ENCODE assay signal across 1 cellular context in the genomic region with DNA sequence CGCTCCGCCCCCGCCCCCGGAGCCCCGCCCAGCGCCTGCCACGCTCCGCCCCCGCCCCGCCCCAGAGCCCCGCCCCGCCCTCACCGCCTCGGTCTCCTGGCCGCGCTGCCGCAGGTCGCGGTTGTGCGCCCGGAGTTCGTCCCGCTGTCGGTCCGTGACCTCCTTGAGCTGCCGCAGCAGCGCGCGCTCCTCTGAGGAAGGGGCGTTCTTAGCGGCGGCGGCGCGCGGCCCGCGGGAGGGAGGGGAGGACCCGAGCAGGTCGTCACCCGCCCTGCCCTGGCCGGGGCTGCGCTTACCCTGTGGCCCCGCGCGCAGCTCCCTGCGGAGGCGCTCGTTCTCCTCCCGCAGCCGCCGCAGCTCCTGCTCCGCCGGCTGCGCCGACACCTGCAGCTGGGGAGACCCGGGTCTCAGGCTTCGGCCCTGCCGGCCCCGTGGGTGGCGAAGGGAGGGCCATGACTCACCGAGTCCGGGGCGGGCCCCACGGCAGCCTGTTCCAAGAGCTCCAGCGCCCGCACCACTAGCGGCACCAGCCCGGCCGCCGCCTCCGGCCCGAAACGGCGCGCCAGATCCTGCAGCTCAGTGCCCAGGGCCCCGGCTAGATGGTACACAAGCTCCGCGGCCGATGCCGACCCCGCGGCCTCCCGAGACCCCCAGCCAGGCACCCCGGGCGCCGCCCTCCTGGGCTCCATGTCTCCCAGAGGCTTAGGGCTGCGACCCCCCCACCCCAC.
TF ChIP-seq lines count a peak whose summit lies in the region.

No MANE protein-coding gene starts in this region.

TF ChIP-seq in HepG2, 621 proteins besides CTCF, POLR2A, EP300 and RAD21 (continued from another document and continues in another):
- no peak for TF ChIP-seq MNT (IDR thresholded peaks at IDR 0.05)
- peak; percentile 9; the same call in 1 of the 2 replicates for TF ChIP-seq PHF21A (CRISPR knock-in tag; IDR thresholded peaks at IDR 0.05)
- no peak for TF ChIP-seq MAFF (IDR thresholded peaks at IDR 0.05; ENCODE audit: low read depth, low read length)
- TF ChIP-seq EEA1 (CRISPR knock-in tag; IDR thresholded peaks at IDR 0.05; ENCODE audit: borderline replicate concordance), result no peak
- TF ChIP-seq, protein P1, sequence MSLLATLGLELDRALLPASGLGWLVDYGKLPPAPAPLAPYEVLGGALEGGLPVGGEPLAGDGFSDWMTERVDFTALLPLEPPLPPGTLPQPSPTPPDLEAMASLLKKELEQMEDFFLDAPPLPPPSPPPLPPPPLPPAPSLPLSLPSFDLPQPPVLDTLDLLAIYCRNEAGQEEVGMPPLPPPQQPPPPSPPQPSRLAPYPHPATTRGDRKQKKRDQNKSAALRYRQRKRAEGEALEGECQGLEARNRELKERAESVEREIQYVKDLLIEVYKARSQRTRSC (CRISPR knock-in tag; IDR thresholded peaks at IDR 0.05; ENCODE audit: low read depth), result no peak
- no peak for TF ChIP-seq NBN (conservative IDR thresholded peaks at IDR 0.05)
- no peak for TF ChIP-seq SATB2 (CRISPR knock-in tag; IDR thresholded peaks at IDR 0.05)
- TF ChIP-seq, protein P2, sequence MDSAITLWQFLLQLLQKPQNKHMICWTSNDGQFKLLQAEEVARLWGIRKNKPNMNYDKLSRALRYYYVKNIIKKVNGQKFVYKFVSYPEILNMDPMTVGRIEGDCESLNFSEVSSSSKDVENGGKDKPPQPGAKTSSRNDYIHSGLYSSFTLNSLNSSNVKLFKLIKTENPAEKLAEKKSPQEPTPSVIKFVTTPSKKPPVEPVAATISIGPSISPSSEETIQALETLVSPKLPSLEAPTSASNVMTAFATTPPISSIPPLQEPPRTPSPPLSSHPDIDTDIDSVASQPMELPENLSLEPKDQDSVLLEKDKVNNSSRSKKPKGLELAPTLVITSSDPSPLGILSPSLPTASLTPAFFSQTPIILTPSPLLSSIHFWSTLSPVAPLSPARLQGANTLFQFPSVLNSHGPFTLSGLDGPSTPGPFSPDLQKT (CRISPR knock-in tag; IDR thresholded peaks at IDR 0.05; ENCODE audit: borderline replicate concordance), result no peak
- no peak for TF ChIP-seq ZNF207 (IDR thresholded peaks at IDR 0.05; ENCODE audit: borderline replicate concordance)
- no peak for TF ChIP-seq ZFP62 (CRISPR knock-in tag; IDR thresholded peaks at IDR 0.05)
- TF ChIP-seq TOPORS (CRISPR knock-in tag; IDR thresholded peaks at IDR 0.05), result no peak
- TF ChIP-seq ELF1 (CRISPR knock-in tag; IDR thresholded peaks at IDR 0.05), result no peak
- no peak; the same call in 1 of the 2 replicates for TF ChIP-seq ZNF605 (CRISPR knock-in tag; IDR thresholded peaks at IDR 0.05)
- TF ChIP-seq ZNF652 (CRISPR knock-in tag; IDR thresholded peaks at IDR 0.05; ENCODE audit: borderline replicate concordance, low read depth), result no peak
- TF ChIP-seq, protein P3, sequence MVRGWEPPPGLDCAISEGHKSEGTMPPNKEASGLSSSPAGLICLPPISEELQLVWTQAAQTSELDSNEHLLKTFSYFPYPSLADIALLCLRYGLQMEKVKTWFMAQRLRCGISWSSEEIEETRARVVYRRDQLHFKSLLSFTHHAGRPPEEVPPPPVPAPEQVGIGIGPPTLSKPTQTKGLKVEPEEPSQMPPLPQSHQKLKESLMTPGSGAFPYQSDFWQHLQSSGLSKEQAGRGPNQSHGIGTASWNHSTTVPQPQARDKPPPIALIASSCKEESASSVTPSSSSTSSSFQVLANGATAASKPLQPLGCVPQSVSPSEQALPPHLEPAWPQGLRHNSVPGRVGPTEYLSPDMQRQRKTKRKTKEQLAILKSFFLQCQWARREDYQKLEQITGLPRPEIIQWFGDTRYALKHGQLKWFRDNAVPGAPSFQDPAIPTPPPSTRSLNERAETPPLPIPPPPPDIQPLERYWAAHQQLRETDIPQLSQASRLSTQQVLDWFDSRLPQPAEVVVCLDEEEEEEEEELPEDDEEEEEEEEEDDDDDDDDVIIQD (CRISPR knock-in tag; IDR thresholded peaks at IDR 0.05; ENCODE audit: low read depth), result no peak
- TF ChIP-seq ZBTB37 (CRISPR knock-in tag; IDR thresholded peaks at IDR 0.05), result no peak
- no peak for TF ChIP-seq IRF2 (CRISPR knock-in tag; IDR thresholded peaks at IDR 0.05)
- no peak for TF ChIP-seq ZBTB7B (CRISPR knock-in tag; IDR thresholded peaks at IDR 0.05)
- no peak for TF ChIP-seq ZNF10 (CRISPR knock-in tag; IDR thresholded peaks at IDR 0.05; ENCODE audit: borderline replicate concordance, low read depth)
- TF ChIP-seq NFKBIZ (CRISPR knock-in tag; IDR thresholded peaks at IDR 0.05), result no peak
- no peak for TF ChIP-seq RARG (CRISPR knock-in tag; IDR thresholded peaks at IDR 0.05; ENCODE audit: low read depth)
- no peak for TF ChIP-seq NR2F1 (CRISPR knock-in tag; IDR thresholded peaks at IDR 0.05)
- TF ChIP-seq ZNF296 (CRISPR knock-in tag; conservative IDR thresholded peaks at IDR 0.05), result no peak
- TF ChIP-seq, protein P4, sequence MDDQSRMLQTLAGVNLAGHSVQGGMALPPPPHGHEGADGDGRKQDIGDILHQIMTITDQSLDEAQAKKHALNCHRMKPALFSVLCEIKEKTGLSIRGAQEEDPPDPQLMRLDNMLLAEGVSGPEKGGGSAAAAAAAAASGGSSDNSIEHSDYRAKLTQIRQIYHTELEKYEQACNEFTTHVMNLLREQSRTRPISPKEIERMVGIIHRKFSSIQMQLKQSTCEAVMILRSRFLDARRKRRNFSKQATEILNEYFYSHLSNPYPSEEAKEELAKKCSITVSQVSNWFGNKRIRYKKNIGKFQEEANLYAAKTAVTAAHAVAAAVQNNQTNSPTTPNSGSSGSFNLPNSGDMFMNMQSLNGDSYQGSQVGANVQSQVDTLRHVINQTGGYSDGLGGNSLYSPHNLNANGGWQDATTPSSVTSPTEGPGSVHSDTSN (CRISPR knock-in tag; IDR thresholded peaks at IDR 0.05; ENCODE audit: borderline replicate concordance), result no peak
- TF ChIP-seq, protein P5, sequence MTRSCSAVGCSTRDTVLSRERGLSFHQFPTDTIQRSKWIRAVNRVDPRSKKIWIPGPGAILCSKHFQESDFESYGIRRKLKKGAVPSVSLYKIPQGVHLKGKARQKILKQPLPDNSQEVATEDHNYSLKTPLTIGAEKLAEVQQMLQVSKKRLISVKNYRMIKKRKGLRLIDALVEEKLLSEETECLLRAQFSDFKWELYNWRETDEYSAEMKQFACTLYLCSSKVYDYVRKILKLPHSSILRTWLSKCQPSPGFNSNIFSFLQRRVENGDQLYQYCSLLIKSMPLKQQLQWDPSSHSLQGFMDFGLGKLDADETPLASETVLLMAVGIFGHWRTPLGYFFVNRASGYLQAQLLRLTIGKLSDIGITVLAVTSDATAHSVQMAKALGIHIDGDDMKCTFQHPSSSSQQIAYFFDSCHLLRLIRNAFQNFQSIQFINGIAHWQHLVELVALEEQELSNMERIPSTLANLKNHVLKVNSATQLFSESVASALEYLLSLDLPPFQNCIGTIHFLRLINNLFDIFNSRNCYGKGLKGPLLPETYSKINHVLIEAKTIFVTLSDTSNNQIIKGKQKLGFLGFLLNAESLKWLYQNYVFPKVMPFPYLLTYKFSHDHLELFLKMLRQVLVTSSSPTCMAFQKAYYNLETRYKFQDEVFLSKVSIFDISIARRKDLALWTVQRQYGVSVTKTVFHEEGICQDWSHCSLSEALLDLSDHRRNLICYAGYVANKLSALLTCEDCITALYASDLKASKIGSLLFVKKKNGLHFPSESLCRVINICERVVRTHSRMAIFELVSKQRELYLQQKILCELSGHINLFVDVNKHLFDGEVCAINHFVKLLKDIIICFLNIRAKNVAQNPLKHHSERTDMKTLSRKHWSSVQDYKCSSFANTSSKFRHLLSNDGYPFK (CRISPR knock-in tag; IDR thresholded peaks at IDR 0.05; ENCODE audit: borderline replicate concordance), result no peak
- TF ChIP-seq CEBPZ (IDR thresholded peaks at IDR 0.05; ENCODE audit: low read length), result no peak
- TF ChIP-seq NFYB (CRISPR knock-in tag; IDR thresholded peaks at IDR 0.05), result no peak
- no peak for TF ChIP-seq U2AF2 (IDR thresholded peaks at IDR 0.05; ENCODE audit: low read depth, low read length)
- no peak for TF ChIP-seq ZNF24 (IDR thresholded peaks at IDR 0.05)
- no peak for TF ChIP-seq MEIS2 (CRISPR knock-in tag; IDR thresholded peaks at IDR 0.05)
- TF ChIP-seq TSC22D2 (CRISPR knock-in tag; IDR thresholded peaks at IDR 0.05; ENCODE audit: borderline replicate concordance), result no peak
- TF ChIP-seq, protein P6, sequence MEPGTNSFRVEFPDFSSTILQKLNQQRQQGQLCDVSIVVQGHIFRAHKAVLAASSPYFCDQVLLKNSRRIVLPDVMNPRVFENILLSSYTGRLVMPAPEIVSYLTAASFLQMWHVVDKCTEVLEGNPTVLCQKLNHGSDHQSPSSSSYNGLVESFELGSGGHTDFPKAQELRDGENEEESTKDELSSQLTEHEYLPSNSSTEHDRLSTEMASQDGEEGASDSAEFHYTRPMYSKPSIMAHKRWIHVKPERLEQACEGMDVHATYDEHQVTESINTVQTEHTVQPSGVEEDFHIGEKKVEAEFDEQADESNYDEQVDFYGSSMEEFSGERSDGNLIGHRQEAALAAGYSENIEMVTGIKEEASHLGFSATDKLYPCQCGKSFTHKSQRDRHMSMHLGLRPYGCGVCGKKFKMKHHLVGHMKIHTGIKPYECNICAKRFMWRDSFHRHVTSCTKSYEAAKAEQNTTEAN (CRISPR knock-in tag; conservative IDR thresholded peaks at IDR 0.05), result no peak
- TF ChIP-seq ZNF180 (CRISPR knock-in tag; IDR thresholded peaks at IDR 0.05; ENCODE audit: borderline replicate concordance, low read depth), result no peak
- peak; percentile 34 for TF ChIP-seq ASH2L (IDR thresholded peaks at IDR 0.05; ENCODE audit: insufficient read length, low read depth, low read length)
- TF ChIP-seq BCLAF1 (IDR thresholded peaks at IDR 0.05), result no peak
- TF ChIP-seq ESRRA (CRISPR knock-in tag; IDR thresholded peaks at IDR 0.05; ENCODE audit: low read depth), result no peak
- peak; percentile 95 for TF ChIP-seq PAX8 (CRISPR knock-in tag; IDR thresholded peaks at IDR 0.05; ENCODE audit: borderline replicate concordance)
- TF ChIP-seq ZNF761 (CRISPR knock-in tag; conservative IDR thresholded peaks at IDR 0.05), result peak; percentile 78; the same call in 1 of the 2 replicates
- peak; percentile 76 for TF ChIP-seq AGO1 (IDR thresholded peaks at IDR 0.05; ENCODE audit: low read depth, low read length, poor library complexity, severe bottlenecking)
